8 cellular contexts compared by ENCODE assay signal in the genomic region with DNA sequence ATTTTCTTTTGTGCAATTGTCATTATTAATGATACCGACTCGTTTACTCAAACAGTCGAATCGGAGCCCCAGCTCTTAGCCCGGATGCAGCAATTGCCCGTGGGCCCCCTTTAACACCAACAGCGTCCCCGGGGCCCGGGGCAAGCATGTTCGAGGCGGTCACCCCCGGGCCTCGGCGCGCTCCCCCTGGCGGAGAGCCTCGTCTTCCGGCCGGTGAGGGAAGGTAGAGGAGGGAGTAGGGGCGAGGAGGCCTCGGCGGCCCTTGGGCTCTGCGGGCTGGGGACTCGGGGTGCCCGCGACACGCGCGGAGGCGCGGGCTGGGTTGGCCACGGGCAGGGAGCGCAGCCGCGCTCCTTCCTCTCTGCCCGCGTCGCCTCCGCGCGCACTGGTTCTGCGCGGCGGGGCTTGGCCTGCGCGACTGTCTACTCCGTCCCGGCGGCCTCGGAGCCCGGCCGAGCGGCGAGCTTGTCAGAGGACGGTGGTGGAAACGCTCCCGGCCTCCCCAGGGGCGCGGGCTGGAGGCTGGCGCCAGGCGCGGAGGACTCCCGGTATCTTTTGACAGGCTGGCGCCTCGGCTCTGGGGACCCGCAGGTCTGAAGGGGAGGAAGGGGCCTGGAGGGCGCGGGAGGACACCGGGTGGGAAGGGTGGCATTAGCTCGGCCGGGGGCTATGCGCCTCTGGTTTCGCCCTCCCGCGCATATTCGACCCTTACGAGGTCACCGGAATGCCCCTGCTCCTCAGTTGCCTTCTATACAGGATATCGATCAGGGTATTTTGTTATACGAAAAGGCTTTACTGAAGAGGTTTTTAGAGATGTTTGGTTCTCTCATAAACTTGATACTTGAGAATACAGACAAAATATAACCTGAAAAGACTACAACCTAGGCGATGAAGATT. TPM values are rescaled to one million over a fixed set of nuclear protein-coding genes. Genes with fewer than 3 reads are reported as not detected.
DNase-seq lines count a peak whose midpoint lies in the region; ATAC-seq and TF ChIP-seq lines count a peak whose summit lies in the region.

No MANE protein-coding gene starts in this region.

- peaks cover 0 to 21% of the 10 kb centered on the region in 2 donors for H3K27me3 ChIP-seq in left lung

- H3K4me3 ChIP-seq in left lung: peak overlapping the region; percentile 74 to 90

- H3K27ac ChIP-seq in cingulate gyrus (ENCODE audit: low read depth, low read length): peak overlapping the region; percentile 29
- H3K27ac ChIP-seq in left lung: peak overlapping the region; percentile 82 to 85

- intact Hi-C loops in left lung (cut with DNase I): no loop called here

- H3K9me3 ChIP-seq in left lung: no peaks in the 10 kb centered on the region

- ATAC-seq in HG03060 (IDR thresholded peaks at IDR 0.05; ENCODE audit: low read depth, unreplicated experiment) (peak; percentile 46), left lung (peak; percentile 91)

- peaks cover 0 to 59% of the 10 kb centered on the region in 2 donors for H3K4me1 ChIP-seq in left lung

- peak; percentile 58 for TF ChIP-seq POLR2A in GM18526 (IDR thresholded peaks at IDR 0.05; ENCODE audit: extremely low read depth, insufficient read length)

- TF ChIP-seq CTCF in left lung (IDR thresholded peaks at IDR 0.05): peak; percentile 75 to 80

- no peaks in the 10 kb centered on the region for H3K36me3 ChIP-seq in left lung

- DNase-seq in ACHN (peak; percentile 73), NCI-H2227 treated with DMSO at 0.1 percent for 48 hours (lab: John Stamatoyannopoulos, UW) (peak; percentile 49), left lung (peak; percentile 82 to 94)
- DNase-seq in activated CD4-positive, alpha-beta T cell treated with anti-CD3 and anti-CD28 coated beads for 4 hours: peak; percentile 76 to 80
- DNase-seq in stimulated activated CD4-positive, alpha-beta T cell treated with anti-CD3 and anti-CD28 coated beads, Interleukin-2, amount 100 ng/mL, for 48 hours: peak; percentile 79 to 82

- in situ Hi-C loops in ACHN (cut with HindIII; ENCODE audit: low pct_ligation_motif_present, low pct_unique_long_range_greater_than_20kb, low sequenced_read_pairs): no loop called here

RNA-seq across cellular contexts. Expression of a gene that starts 1.5 kb away (rescaled TPM):
- total RNA-seq in left lung: 10 to 100 TPM; 16.9 to 18.7 TPM

RNA-seq across cellular contexts. Expression of a gene that starts 1.6 kb away (rescaled TPM):
- 10 to 100 TPM in 1 of 2 donors, 1 to 10 TPM in 1; 7.5 to 13.8 TPM for total RNA-seq in left lung

RNA-seq across cellular contexts. Expression of a gene that starts 26.8 kb away (rescaled TPM):
- total RNA-seq in left lung: 10 to 100 TPM in 1 of 2 donors, 1 to 10 TPM in 1; 7.1 to 10.4 TPM

RNA-seq across cellular contexts. Expression of a gene that starts 45.4 kb away (rescaled TPM):
- 10 to 100 TPM; 37.6 to 44.2 TPM for total RNA-seq in left lung

Comparison
In these comparisons a context has a peak if more than half of its experiments do, and no peak if none do; other contexts are left out.
1. Peak in every context shown above with its lines: DNase-seq, ATAC-seq, H3K4me3 ChIP-seq and H3K27ac ChIP-seq.